Comparison of ENCODE assay signal across 7 cellular contexts in the genomic region with DNA sequence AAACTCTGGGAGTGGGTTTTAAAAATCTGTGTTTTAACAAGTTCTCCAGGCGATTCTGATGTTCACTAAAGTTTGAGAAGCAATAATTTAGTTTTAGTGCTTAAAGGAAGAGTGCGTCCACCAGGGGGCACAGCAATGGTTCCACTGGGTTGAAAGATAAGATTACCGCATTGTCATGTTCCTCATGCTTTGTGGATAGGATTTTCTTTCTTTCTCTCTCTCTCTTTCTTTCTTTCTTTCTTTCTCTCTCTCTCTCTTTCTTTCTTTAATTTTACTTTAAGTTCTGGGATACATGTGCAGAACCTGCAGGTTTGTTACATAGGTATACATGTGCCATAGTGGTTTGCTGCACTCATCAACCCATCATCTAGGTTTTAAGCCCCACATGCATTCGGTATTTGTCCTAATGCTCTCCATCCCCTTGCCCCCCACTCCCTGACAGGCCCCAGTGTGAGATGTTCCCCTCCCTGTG. TPM values are rescaled to one million over a fixed set of nuclear protein-coding genes. Genes with fewer than 3 reads are reported as not detected.
DNase-seq lines count a peak whose midpoint lies in the region; ATAC-seq, FAIRE-seq and TF ChIP-seq lines count a peak whose summit lies in the region.
"Not testable (repeated sequence)": the region's sequence is repeated elsewhere in the genome, so short reads cannot be mapped to it uniquely, and the experiment has no call there.

No MANE protein-coding gene starts in this region.

- H3K4me1 ChIP-seq in small intestine (ENCODE audit: control insufficient read depth in 2 of 2, insufficient read depth in 1 of 2, low read depth in 1 of 2, low read length in 1 of 2): not testable (repeated sequence)

- FAIRE-seq in small intestine (lab: Jason Lieb, UNC): peak; percentile 10

- not testable (repeated sequence) for H3K27ac ChIP-seq in small intestine (ENCODE audit: low read depth in 1 of 2, low read length in 1 of 2)

- DNase-seq in NCI-H524 (lab: John Stamatoyannopoulos, UW) (peak; percentile 8 to 61), MCF 10A (ENCODE audit: unreplicated experiment) (peak; percentile 79), iPS DF 19.7 (ENCODE audit: low read depth, low spot score) (peak; percentile 20), small intestine (peak; percentile 77)
- peak; percentile 60 for DNase-seq in activated CD4-positive, CD25-positive, alpha-beta regulatory T cell treated with anti-CD3 and anti-CD28 coated beads, Interleukin-2, amount 50 U/mL, for 16 hours (ENCODE audit: low read depth, low spot score)

- peak; percentile 75 for ATAC-seq in GM18502 (IDR thresholded peaks at IDR 0.05; ENCODE audit: poor library complexity, unreplicated experiment)
- peak; percentile 87 for ATAC-seq in HG03342 (IDR thresholded peaks at IDR 0.05; ENCODE audit: unreplicated experiment)

- TF ChIP-seq CTCF in MCF 10A (IDR thresholded peaks at IDR 0.05; ENCODE audit: unreplicated experiment): peak; percentile 81

- intact Hi-C loops in MCF 10A (cut with micrococcal nuclease): loop anchor here (1.0 to 2.0 kb wide), 2 partner anchors 27 to 106 kb away; no protein-coding TSS in a partner anchor

- not testable (repeated sequence) for H3K27ac Mint-ChIP-seq in MCF 10A (ENCODE audit: low read depth, unreplicated experiment)

- H3K27me3 Mint-ChIP-seq in MCF 10A (ENCODE audit: insufficient read depth, unreplicated experiment): not testable (repeated sequence)

- not testable (repeated sequence) for H3K4me3 Mint-ChIP-seq in MCF 10A (ENCODE audit: unreplicated experiment)

- CTCF ChIA-PET in MCF 10A (lab: Yijun Ruan, JAX): interaction anchor here (0.6 to 1.2 kb wide), 10 partner anchors 27 to 1011 kb away, joined by 3 to 28 read pairs (median 3); no protein-coding TSS in a partner anchor

- H3K4me3 ChIP-seq in small intestine (ENCODE audit: low read depth in 1 of 2, low read length in 2 of 2): not testable (repeated sequence)

- 16 to 27% (median 22%) methylated on average over 4 of the region's 4 CpGs for WGBS in small intestine, 3 donors

- not testable (repeated sequence) for BruUV-seq in MCF 10A (replicated peaks; lab: Mats Ljungman, UMichigan)

- H3K9me3 Mint-ChIP-seq in MCF 10A (ENCODE audit: unreplicated experiment): not testable (repeated sequence)

- not testable (repeated sequence) for H3K4me1 Mint-ChIP-seq in MCF 10A (ENCODE audit: insufficient read depth, unreplicated experiment)

- not testable (repeated sequence) for H3K27me3 ChIP-seq in small intestine (ENCODE audit: control insufficient read depth in 2 of 2, insufficient read depth in 2 of 2, low read length in 2 of 2)

- POLR2A ChIA-PET in MCF 10A (lab: Yijun Ruan, JAX): not testable (repeated sequence)

- not testable (repeated sequence) for H3K36me3 Mint-ChIP-seq in MCF 10A (ENCODE audit: insufficient read depth, unreplicated experiment)

- H3K36me3 ChIP-seq in small intestine (ENCODE audit: control insufficient read depth in 2 of 2, insufficient read depth in 2 of 2, low read length in 2 of 2): not testable (repeated sequence)

- not testable (repeated sequence) for H3K9me3 ChIP-seq in small intestine (ENCODE audit: control insufficient read depth, low read depth)

RNA-seq across cellular contexts. Expression of a gene that starts 33.0 kb away (rescaled TPM):
- 0.25 and 0.54 TPM in 2 replicates for total RNA-seq in MCF 10A (2022)
- polyA plus RNA-seq in small intestine: 10 to 100 TPM; 31.1 to 50.8 (median 37.8) TPM

RNA-seq across cellular contexts. Expression of a gene that starts 42.0 kb away (rescaled TPM):
- total RNA-seq in MCF 10A (2022): not detected in 2 replicates
- polyA plus RNA-seq in small intestine: not detected

Comparison
In these comparisons a context has a peak if more than half of its experiments do, and no peak if none do; other contexts are left out.
1. DNase-seq: peak in every context shown above with its lines; median percentile 79 in MCF 10A; 77 in small intestine; 60 in activated CD4-positive, CD25-positive, alpha-beta regulatory T cell treated with anti-CD3 and anti-CD28 coated beads, Interleukin-2, amount 50 U/mL, for 16 hours; 34 in NCI-H524; 20 in iPS DF 19.7.